Comparison of ENCODE assay signal across 10 cellular contexts in the genomic region with DNA sequence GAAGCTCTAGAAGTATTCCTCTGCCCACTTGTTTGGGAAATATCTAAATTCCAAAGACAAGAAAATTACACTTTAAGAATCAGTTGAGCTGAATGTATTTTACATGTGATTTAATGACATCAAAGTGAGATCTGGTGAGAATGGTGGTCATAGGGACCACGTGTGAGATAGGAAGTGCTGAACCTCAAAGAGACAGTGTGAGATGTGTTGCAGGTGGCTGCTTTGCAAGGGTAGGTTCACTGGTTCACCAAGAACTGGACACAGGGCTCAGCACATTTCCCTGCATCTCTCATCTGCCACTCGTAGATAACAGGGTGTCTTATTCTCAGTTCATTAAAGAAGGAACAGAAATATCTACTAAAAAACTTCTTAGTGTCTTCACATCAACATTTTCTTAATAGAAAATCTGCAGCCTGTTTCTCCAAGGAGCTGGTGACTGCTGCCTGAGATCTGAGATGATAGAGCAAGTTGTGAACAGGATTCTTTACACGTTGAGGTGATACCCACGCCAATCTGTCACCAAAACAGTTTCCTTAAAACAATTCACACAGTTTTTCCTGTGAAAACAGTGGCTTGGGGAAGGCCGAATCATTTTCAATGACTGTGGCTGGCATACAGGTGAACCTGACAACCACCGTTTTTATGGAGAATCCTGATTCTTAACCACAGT. TPM values are rescaled to one million over a fixed set of nuclear protein-coding genes. Genes with fewer than 3 reads are reported as not detected.
DNase-seq lines count a peak whose midpoint lies in the region; ATAC-seq lines count a peak whose summit lies in the region.
"Had no signal": no experiment of that assay in that cellular context is flagged by ENCODE, and none has a peak within 500 bp of the region (broad histone marks: within the 10 kb centered on the region; RNA-seq: fewer than 3 reads in every experiment).

No MANE protein-coding gene starts in this region.

- H3K4me3 Mint-ChIP-seq in activated CD4-positive, alpha-beta T cell treated with anti-CD3 and anti-CD28 coated beads for 36 hours, result no peak overlapping the region
- peak overlapping the region; percentile 16 for H3K4me3 Mint-ChIP-seq in natural killer cell treated with Interleukin-12 subunit alpha and Interleukin-12 subunit beta and Interleukin-15 and Interleukin-18, amount 100 ng/mL, for 72 hours

- peak; percentile 30 for ATAC-seq in activated CD4-positive, alpha-beta T cell treated with anti-CD3 and anti-CD28 coated beads for 36 hours
- ATAC-seq in GM21515 (IDR thresholded peaks at IDR 0.05; ENCODE audit: unreplicated experiment) (peak; percentile 51), HG03354 (IDR thresholded peaks at IDR 0.05; ENCODE audit: poor library complexity, severe bottlenecking, unreplicated experiment) (peak; percentile 69), GM21381 (IDR thresholded peaks at IDR 0.05; ENCODE audit: unreplicated experiment) (no peak)
- peak; percentile 70 to 78 for ATAC-seq in natural killer cell treated with Interleukin-12 subunit alpha and Interleukin-12 subunit beta and Interleukin-15 and Interleukin-18, amount 100 ng/mL, for 72 hours

- intact Hi-C loops in activated CD4-positive, alpha-beta T cell treated with anti-CD3 and anti-CD28 coated beads for 36 hours (cut with DNase I, micrococcal nuclease), result no loop called here

- no peaks in the 10 kb centered on the region for H3K27me3 Mint-ChIP-seq in activated CD4-positive, alpha-beta T cell treated with anti-CD3 and anti-CD28 coated beads for 36 hours
- peaks cover 0 to 2% of the 10 kb centered on the region in 2 donors for H3K27me3 Mint-ChIP-seq in natural killer cell treated with Interleukin-12 subunit alpha and Interleukin-12 subunit beta and Interleukin-15 and Interleukin-18, amount 100 ng/mL, for 72 hours

- CTCF ChIA-PET in activated CD4-positive, alpha-beta T cell treated with anti-CD3 and anti-CD28 coated beads for 36 hours (lab: Charles Lee), result interaction anchor here (2.3 kb wide), 1 partner anchor 12 kb away, joined by 4 read pairs; no protein-coding TSS in a partner anchor

- no peak for DNase-seq in activated CD4-positive, alpha-beta T cell treated with anti-CD3 and anti-CD28 coated beads for 36 hours
- no peak for DNase-seq in activated CD4-positive, alpha-beta T cell treated with anti-CD3 and anti-CD28 coated beads, Interleukin-2, amount 50 U/mL, for 4 hours
- no peak for DNase-seq in natural killer cell treated with Interleukin-12 subunit alpha and Interleukin-12 subunit beta and Interleukin-15 and Interleukin-18, amount 100 ng/mL, for 72 hours (ENCODE audit: low spot score)
- DNase-seq in DMS153 treated with DMSO at 0.1 percent for 48 hours (lab: John Stamatoyannopoulos, UW; ENCODE audit: unreplicated experiment) (no peak), HT-29 (ENCODE audit: low spot score) (no peak)
- DNase-seq: GM23248, tibial artery had no signal

- peaks cover 1% of the 10 kb centered on the region for H3K36me3 Mint-ChIP-seq in activated CD4-positive, alpha-beta T cell treated with anti-CD3 and anti-CD28 coated beads for 36 hours (ENCODE audit: low read depth)
- H3K36me3 Mint-ChIP-seq in natural killer cell treated with Interleukin-12 subunit alpha and Interleukin-12 subunit beta and Interleukin-15 and Interleukin-18, amount 100 ng/mL, for 72 hours, result no peaks in the 10 kb centered on the region

- POLR2A ChIA-PET in activated CD4-positive, alpha-beta T cell treated with anti-CD3 and anti-CD28 coated beads for 36 hours (lab: Charles Lee), result interaction anchor here (0.6 kb wide), 1 partner anchor 221 kb away, joined by 4 read pairs; no protein-coding TSS in a partner anchor

- H3K4me1 Mint-ChIP-seq in activated CD4-positive, alpha-beta T cell treated with anti-CD3 and anti-CD28 coated beads for 36 hours, result peaks cover 10% of the 10 kb centered on the region
- H3K4me1 Mint-ChIP-seq in natural killer cell treated with Interleukin-12 subunit alpha and Interleukin-12 subunit beta and Interleukin-15 and Interleukin-18, amount 100 ng/mL, for 72 hours (ENCODE audit: low read depth in 2 of 2), result peaks cover 28 to 34% of the 10 kb centered on the region in 2 donors

- no peaks in the 10 kb centered on the region for H3K9me3 Mint-ChIP-seq in activated CD4-positive, alpha-beta T cell treated with anti-CD3 and anti-CD28 coated beads for 36 hours (ENCODE audit: low read depth)
- H3K9me3 Mint-ChIP-seq in natural killer cell treated with Interleukin-12 subunit alpha and Interleukin-12 subunit beta and Interleukin-15 and Interleukin-18, amount 100 ng/mL, for 72 hours, result no peaks in the 10 kb centered on the region

- H3K27ac Mint-ChIP-seq in activated CD4-positive, alpha-beta T cell treated with anti-CD3 and anti-CD28 coated beads for 36 hours, result no peak overlapping the region
- H3K27ac Mint-ChIP-seq in natural killer cell treated with Interleukin-12 subunit alpha and Interleukin-12 subunit beta and Interleukin-15 and Interleukin-18, amount 100 ng/mL, for 72 hours, result peak overlapping the region; percentile 9 to 19

RNA-seq across cellular contexts. Expression of gene CCR6, which starts 7.2 kb away (rescaled TPM):
- 1 to 10 TPM; 3.4 to 4.0 TPM for total RNA-seq in activated CD4-positive, alpha-beta T cell treated with anti-CD3 and anti-CD28 coated beads for 36 hours
- under 1 TPM in 1 of 2 donors, not detected in 1; 0.17 TPM for total RNA-seq in natural killer cell treated with Interleukin-12 subunit alpha and Interleukin-12 subunit beta and Interleukin-15 and Interleukin-18, amount 100 ng/mL, for 72 hours
- 0.05 TPM in 1 of 2 replicates, not detected in the other for total RNA-seq in HT-29 (2014; rRNA removed; shearing (Covaris generic))
- total RNA-seq: GM23248 had no signal

RNA-seq across cellular contexts. Expression of gene GPR31, which starts 27.6 kb away (rescaled TPM):
- not detected for total RNA-seq in activated CD4-positive, alpha-beta T cell treated with anti-CD3 and anti-CD28 coated beads for 36 hours
- total RNA-seq in natural killer cell treated with Interleukin-12 subunit alpha and Interleukin-12 subunit beta and Interleukin-15 and Interleukin-18, amount 100 ng/mL, for 72 hours, result not detected
- not detected in 2 replicates for total RNA-seq in HT-29 (2014; rRNA removed; shearing (Covaris generic))
- total RNA-seq: GM23248 had no signal
